8 cellular contexts compared by ENCODE assay signal in the genomic region with DNA sequence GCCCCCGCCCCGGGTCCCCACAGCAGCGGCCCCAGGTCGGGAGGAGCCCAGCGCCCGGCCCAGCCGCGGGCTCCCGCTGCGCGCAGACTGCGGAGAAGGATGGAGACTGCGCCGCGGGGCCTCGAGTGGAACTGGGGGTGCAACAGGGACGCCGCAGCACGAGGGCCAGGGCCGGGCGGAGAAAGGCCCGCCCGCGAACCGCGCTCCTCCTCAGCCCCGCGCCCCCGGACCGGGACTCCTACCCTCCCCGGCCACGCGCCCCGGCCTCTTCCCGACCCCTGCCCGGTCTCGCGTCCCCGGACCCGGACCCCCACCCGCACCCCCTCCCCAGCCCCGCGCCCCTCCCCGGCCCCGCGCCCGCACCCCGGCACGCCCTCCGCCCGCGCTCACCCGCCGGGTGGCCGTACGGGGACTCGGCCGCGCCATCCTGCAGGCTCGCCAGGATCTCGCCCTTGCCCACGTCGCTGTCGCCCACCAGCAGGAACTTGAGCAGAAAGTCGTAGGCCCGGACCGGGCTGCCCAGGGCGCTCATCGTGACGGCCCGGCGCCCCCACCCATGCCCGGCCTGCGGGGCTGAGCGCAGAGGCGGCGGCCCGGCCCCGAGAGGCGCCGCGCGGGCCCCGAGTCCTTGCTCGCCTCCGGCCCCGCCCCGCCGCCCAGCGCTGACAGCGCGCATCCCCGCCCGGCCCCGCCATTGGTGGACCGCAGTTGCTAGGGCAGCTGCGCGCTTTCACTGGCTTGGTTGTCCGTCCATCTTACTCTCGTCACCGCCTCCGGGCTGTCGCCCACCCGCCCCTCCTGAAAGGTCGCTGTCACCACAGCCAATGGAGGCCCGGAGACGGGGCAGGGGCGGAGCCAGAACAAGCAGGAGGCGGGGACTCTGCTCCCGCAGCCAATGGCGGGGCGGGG. TPM values are rescaled to one million over a fixed set of nuclear protein-coding genes. Genes with fewer than 3 reads are reported as not detected.
DNase-seq lines count a peak whose midpoint lies in the region; ATAC-seq lines count a peak whose summit lies in the region.

A gene with protein sequence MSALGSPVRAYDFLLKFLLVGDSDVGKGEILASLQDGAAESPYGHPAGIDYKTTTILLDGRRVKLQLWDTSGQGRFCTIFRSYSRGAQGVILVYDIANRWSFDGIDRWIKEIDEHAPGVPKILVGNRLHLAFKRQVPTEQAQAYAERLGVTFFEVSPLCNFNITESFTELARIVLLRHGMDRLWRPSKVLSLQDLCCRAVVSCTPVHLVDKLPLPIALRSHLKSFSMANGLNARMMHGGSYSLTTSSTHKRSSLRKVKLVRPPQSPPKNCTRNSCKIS (minus strand): TSS at position 634 of the 909 bp plus-strand sequence. CDS start 102 bp downstream, at position 532.

- H3K36me3 Mint-ChIP-seq in dendritic cell treated with granulocyte-macrophage colony-stimulating factor and Interleukin-4, amounts not matched to agents 40 ng/mL and 50 ng/mL, for 4 days (ENCODE audit: low read depth): no peaks in the 10 kb centered on the region

- peaks cover 0 to 18% (median 12%) of the 10 kb centered on the region in 11 experiments; a peak in 10 of 22 replicates for H4K20me1 ChIP-seq in BLaER1 treated with 17β-estradiol and CSF1 and Interleukin-3, amounts not matched to agents 10 nM and 100 nM

- intact Hi-C loops in dendritic cell treated with granulocyte-macrophage colony-stimulating factor and Interleukin-4, amounts not matched to agents 40 ng/mL and 50 ng/mL, for 4 days (cut with micrococcal nuclease): no loop called here
- intact Hi-C loops in left colon (cut with DNase I, micrococcal nuclease): no loop called here

- peaks cover 0 to 28% (median 12%) of the 10 kb centered on the region in 11 experiments; a peak in 12 of 22 replicates for H3K36me3 ChIP-seq in BLaER1 treated with 17β-estradiol and CSF1 and Interleukin-3, amounts not matched to agents 10 nM and 100 nM

- ATAC-seq in GM19324 (IDR thresholded peaks at IDR 0.05; ENCODE audit: low FRiP score, unreplicated experiment): peak; percentile 96
- peak; percentile 88 for ATAC-seq in HG03457 (IDR thresholded peaks at IDR 0.05; ENCODE audit: unreplicated experiment)
- ATAC-seq in left colon: peak; percentile 82

- peaks cover 17% of the 10 kb centered on the region for H3K4me1 Mint-ChIP-seq in dendritic cell treated with granulocyte-macrophage colony-stimulating factor and Interleukin-4, amounts not matched to agents 40 ng/mL and 50 ng/mL, for 4 days (ENCODE audit: low read depth)

- H3K27me3 ChIP-seq in BLaER1 treated with 17β-estradiol and CSF1 and Interleukin-3, amounts not matched to agents 10 nM and 100 nM: peaks cover 25 to 50% (median 31%) of the 10 kb centered on the region in 11 experiments

- peak within 1 kb of the TSS; percentile 39 for H3K27ac Mint-ChIP-seq in dendritic cell treated with granulocyte-macrophage colony-stimulating factor and Interleukin-4, amounts not matched to agents 40 ng/mL and 50 ng/mL, for 4 days

- peaks cover 7 to 39% (median 19%) of the 10 kb centered on the region in 10 experiments; a peak in 19 of 20 replicates for H3K4me1 ChIP-seq in BLaER1 treated with 17β-estradiol and CSF1 and Interleukin-3, amounts not matched to agents 10 nM and 100 nM

- no peak within 1 kb of the TSS; a peak in 1 of 22 replicates for H3K27ac ChIP-seq in BLaER1 treated with 17β-estradiol and CSF1 and Interleukin-3, amounts not matched to agents 10 nM and 100 nM

- H3K27me3 Mint-ChIP-seq in dendritic cell treated with granulocyte-macrophage colony-stimulating factor and Interleukin-4, amounts not matched to agents 40 ng/mL and 50 ng/mL, for 4 days: peaks cover 41% of the 10 kb centered on the region

- H3K9me3 ChIP-seq in BLaER1 treated with 17β-estradiol and CSF1 and Interleukin-3, amounts not matched to agents 10 nM and 100 nM (replicated peaks in 1 of 11): peaks cover 32 to 40% (median 39%) of the 10 kb centered on the region in 11 experiments

- DNase-seq in NCI-H524 (lab: John Stamatoyannopoulos, UW): peak; percentile 65 to 86
- peak; percentile 99 for DNase-seq in activated CD4-positive, alpha-beta T cell treated with anti-CD3 and anti-CD28 coated beads, Interleukin-2, amount 50 U/mL, for 1 hour
- peak; percentile 99 to 100 for DNase-seq in left colon
- DNase-seq in stimulated activated CD4-positive, alpha-beta T cell treated with anti-CD3 and anti-CD28 coated beads, Interleukin-1b, Interleukin-23, amount 100 ng/mL, for 24 hours (ENCODE audit: low read depth in 4 of 4, low spot score in 1 of 4): peak; percentile 92 to 98 (median 96)

- H3K9ac ChIP-seq in BLaER1 treated with 17β-estradiol and CSF1 and Interleukin-3, amounts not matched to agents 10 nM and 100 nM: peak within 1 kb of the TSS; percentile 49 to 78 (median 72)

- H3K4me2 ChIP-seq in BLaER1 treated with 17β-estradiol and CSF1 and Interleukin-3, amounts not matched to agents 10 nM and 100 nM: peak within 1 kb of the TSS; percentile 93 to 99 (median 97)

- H3K4me3 ChIP-seq in BLaER1 treated with 17β-estradiol and CSF1 and Interleukin-3, amounts not matched to agents 10 nM and 100 nM: peak within 1 kb of the TSS; percentile 58 to 77 (median 67)

- peak within 1 kb of the TSS; percentile 78 for H3K4me3 Mint-ChIP-seq in dendritic cell treated with granulocyte-macrophage colony-stimulating factor and Interleukin-4, amounts not matched to agents 40 ng/mL and 50 ng/mL, for 4 days

- H3K9me3 Mint-ChIP-seq in dendritic cell treated with granulocyte-macrophage colony-stimulating factor and Interleukin-4, amounts not matched to agents 40 ng/mL and 50 ng/mL, for 4 days: peaks cover 13% of the 10 kb centered on the region

RNA-seq across cellular contexts. Expression of the gene that starts here (rescaled TPM):
- 10 to 100 TPM; 29.4 to 29.5 TPM for total RNA-seq in left colon
